In the genomic region with DNA sequence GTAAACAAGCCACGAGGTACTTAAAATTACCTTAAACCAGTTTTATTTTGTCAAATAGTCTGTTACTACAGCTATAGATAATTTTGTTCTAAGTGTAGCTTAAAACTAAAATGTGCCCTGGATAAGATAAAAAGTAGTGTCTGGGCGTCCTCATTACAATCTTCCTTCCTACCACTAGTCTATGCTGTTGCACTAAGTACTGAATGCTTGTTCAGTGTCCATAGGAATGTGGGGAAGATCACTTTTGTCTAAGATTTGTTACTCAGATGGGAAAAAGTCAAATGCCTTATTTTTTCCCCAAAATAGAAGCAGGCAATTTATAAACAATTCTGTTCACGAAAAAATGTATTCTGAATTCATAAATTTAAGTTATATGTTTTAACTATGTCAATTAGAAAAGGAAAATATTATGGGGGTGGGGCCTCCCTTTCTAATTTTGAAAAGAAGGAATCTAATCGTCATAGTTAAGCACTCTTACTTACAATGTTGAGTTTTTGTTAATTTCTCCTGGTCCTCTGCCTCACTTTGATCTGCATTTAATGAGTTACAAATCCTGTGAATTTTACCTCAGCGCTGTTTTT, we compare ENCODE assay signal across 9 cellular contexts.
DNase-seq lines count a peak whose midpoint lies in the region; ATAC-seq and TF ChIP-seq lines count a peak whose summit lies in the region.
"Had no signal": no experiment of that assay in that cellular context is flagged by ENCODE, and none has a peak within 500 bp of the region (broad histone marks: within the 10 kb centered on the region; RNA-seq: fewer than 3 reads in every experiment).

No MANE protein-coding gene starts in this region.

- TF ChIP-seq CTCF in Peyer's patch (IDR thresholded peaks at IDR 0.05) (peak; percentile 37 to 79 (median 72)), endothelial cell (IDR thresholded peaks at IDR 0.05; ENCODE audit: unreplicated experiment) (peak; percentile 63)

- no peak overlapping the region for H3K27ac Mint-ChIP-seq in endothelial cell (ENCODE audit: unreplicated experiment)

- H3K27ac ChIP-seq in Peyer's patch: no peak overlapping the region
- H3K27ac ChIP-seq: epithelial cell of prostate had no signal

- no peak overlapping the region for H3K4me3 Mint-ChIP-seq in endothelial cell (ENCODE audit: unreplicated experiment)

- peak; percentile 64 for ATAC-seq in GM21717 (IDR thresholded peaks at IDR 0.05; ENCODE audit: unreplicated experiment)

- no peaks in the 10 kb centered on the region for H3K9me3 Mint-ChIP-seq in endothelial cell (ENCODE audit: unreplicated experiment)

- H3K9me3 ChIP-seq in Peyer's patch: no peaks in the 10 kb centered on the region

- no peak overlapping the region for H3K4me3 ChIP-seq in Peyer's patch

- H3K27me3 Mint-ChIP-seq in endothelial cell (ENCODE audit: unreplicated experiment): no peaks in the 10 kb centered on the region

- no peaks in the 10 kb centered on the region for H3K4me1 Mint-ChIP-seq in endothelial cell (ENCODE audit: unreplicated experiment)

- no peaks in the 10 kb centered on the region for H3K4me1 ChIP-seq in Peyer's patch

- H3K27me3 ChIP-seq in Peyer's patch: no peaks in the 10 kb centered on the region

- peak; percentile 71 for DNase-seq in SIG-M5 treated with dmso at 0.1 percent for 504 hours (lab: John Stamatoyannopoulos, UW; ENCODE audit: unreplicated experiment)
- no peak for DNase-seq in SIG-M5 (lab: John Stamatoyannopoulos, UW)
- DNase-seq in HuH-7.5 (ENCODE audit: low spot score): peak; percentile 18
- DNase-seq in Peyer's patch: no peak
- DNase-seq in endothelial cell (ENCODE audit: low spot score): no peak
- peak; percentile 49 for DNase-seq in middle frontal gyrus (ENCODE audit: extremely low spot score, low spot score)
- no peak for DNase-seq in activated effector memory CD4-positive, alpha-beta T cell treated with Interleukin-2 at 50 U/mL for 16 hours

- TF ChIP-seq POLR2A in Peyer's patch (IDR thresholded peaks at IDR 0.05): no peak

- no peaks in the 10 kb centered on the region for H3K36me3 Mint-ChIP-seq in endothelial cell (ENCODE audit: low read depth, unreplicated experiment)

- H3K36me3 ChIP-seq in Peyer's patch: no peaks in the 10 kb centered on the region

Comparison
In these comparisons a context has a peak if more than half of its experiments do, and no peak if none do; other contexts are left out.
1. DNase-seq: peak in SIG-M5 treated with dmso at 0.1 percent for 504 hours (single experiment), HuH-7.5 (single experiment) and middle frontal gyrus (single experiment); none in SIG-M5 (single experiment), Peyer's patch (0 of 3), endothelial cell (single experiment) and activated effector memory CD4-positive, alpha-beta T cell treated with Interleukin-2 at 50 U/mL for 16 hours (single experiment).